In genomic region chr5:147080391-147080790, GRCh38 we compare ENCODE assay signal across 17 cellular contexts.
DNase-seq lines count a peak whose midpoint lies in the region; ATAC-seq lines count a peak whose summit lies in the region.
"Had no signal": no experiment of that assay in that cellular context is flagged by ENCODE, and none has a peak within 500 bp of the region (broad histone marks: within the 10 kb centered on the region; RNA-seq: fewer than 3 reads in every experiment).

No MANE protein-coding gene starts in this region.

- ATAC-seq in stimulated activated naive CD8-positive, alpha-beta T cell treated with anti-CD3 and anti-CD28 coated beads, Interleukin-15, Interleukin-2, amounts not matched to agents 100 U/mL and 50 U/mL, for 24 hours = no peak
- ATAC-seq in HG03108 (IDR thresholded peaks at IDR 0.05; ENCODE audit: unreplicated experiment) = no peak
- no peak for ATAC-seq in HG03342 (IDR thresholded peaks at IDR 0.05; ENCODE audit: unreplicated experiment)
- ATAC-seq: CD8-positive, alpha-beta T cell; HepG2 had no signal

- H3K27ac ChIP-seq in caudate nucleus (ENCODE audit: low read depth, low read length) (peak overlapping the region; percentile 96), substantia nigra (ENCODE audit: low read depth, low read length, poor library complexity, severe bottlenecking) (peak overlapping the region; percentile 93)
- H3K27ac ChIP-seq: C4-2B had no signal

- DNase-seq in caudate nucleus (lab: John Stamatoyannopoulos, UW) (no peak), medulla oblongata (ENCODE audit: extremely low spot score) (peak; percentile 63), substantia nigra (lab: John Stamatoyannopoulos, UW) (no peak), OCI-M2 (lab: John Stamatoyannopoulos, UW; ENCODE audit: unreplicated experiment) (no peak)
- no peak for DNase-seq in stimulated activated naive CD8-positive, alpha-beta T cell treated with anti-CD3 and anti-CD28 coated beads, Interleukin-15, Interleukin-2, amounts not matched to agents 100 U/mL and 50 U/mL, for 24 hours
- DNase-seq: BE2C; CD8-positive, alpha-beta T cell; COR-L47; DMS153; DMS79 treated with DMSO at 0.1 percent for 48 hours; EL; GOT3; H9 had no signal
